ENCODE assay signal across 8 cellular contexts in genomic region chr15:94231728-94232086, GRCh38. TPM values are rescaled to one million over a fixed set of nuclear protein-coding genes. Genes with fewer than 3 reads are reported as not detected.
A peak's percentile ranks its signal among the peaks of the same experiment; 100 is the strongest.
DNase-seq lines count a peak whose midpoint lies in the region; ATAC-seq and TF ChIP-seq lines count a peak whose summit lies in the region.

No MANE protein-coding gene starts in this region.

- DNase-seq in AG10803 (ENCODE audit: low read depth) (no peak), WTC11 (ENCODE audit: low spot score) (no peak), cardiac muscle cell (ENCODE audit: low read depth in 1 of 2, low spot score in 1 of 2) (peak; percentile 3 to 48), retinal pigment epithelial cell (ENCODE audit: low read depth) (no peak), cortex of kidney (lab: John Stamatoyannopoulos, UW) (no peak), mucosa of gallbladder (ENCODE audit: low spot score) (no peak)

- H3K27ac ChIP-seq in cardiac muscle cell, result no peak overlapping the region

- no peaks in the 10 kb centered on the region for H3K4me1 ChIP-seq in cardiac muscle cell (ENCODE audit: low read depth)

- H3K36me3 Mint-ChIP-seq in WTC11, result no peaks in the 10 kb centered on the region

- H3K9me3 Mint-ChIP-seq in WTC11, result no peaks in the 10 kb centered on the region

- peak overlapping the region; percentile 79 for H3K4me3 Mint-ChIP-seq in WTC11

- peaks cover 50% of the 10 kb centered on the region for H3K4me1 Mint-ChIP-seq in WTC11

- peak overlapping the region; percentile 65 for H3K4me3 ChIP-seq in AG10803 (ENCODE audit: low read length)
- H3K4me3 ChIP-seq in cardiac muscle cell, result peak overlapping the region; percentile 59
- peak overlapping the region; percentile 61 for H3K4me3 ChIP-seq in retinal pigment epithelial cell (ENCODE audit: low read length)

- no peaks in the 10 kb centered on the region for H3K9me3 ChIP-seq in cardiac muscle cell (ENCODE audit: low read depth)

- H3K36me3 ChIP-seq in cardiac muscle cell, result no peaks in the 10 kb centered on the region

- ATAC-seq in GM19328 (IDR thresholded peaks at IDR 0.05; ENCODE audit: unreplicated experiment) (peak; percentile 1), HG03378 (IDR thresholded peaks at IDR 0.05; ENCODE audit: unreplicated experiment) (peak; percentile 8), WTC11 (peak; percentile 69)

- peak overlapping the region; percentile 39 for H3K27ac Mint-ChIP-seq in WTC11

- peaks cover 22% of the 10 kb centered on the region for H3K27me3 Mint-ChIP-seq in WTC11 (ENCODE audit: low read depth)

- POLR2A ChIA-PET in WTC11 (lab: Charles Lee), result interaction anchor here (0.6 kb wide), 1 partner anchor 634 kb away, joined by 3 read pairs; no protein-coding TSS in a partner anchor

- H3K27me3 ChIP-seq in cardiac muscle cell, result peaks cover 59% of the 10 kb centered on the region

- CTCF ChIA-PET in WTC11 (lab: Charles Lee), result interaction anchor here (1.2 to 3.4 kb wide), 7 partner anchors 16 to 112 kb away, joined by 3 to 14 read pairs (median 5); no protein-coding TSS in a partner anchor

- TF ChIP-seq CTCF in AG10803 (conservative IDR thresholded peaks at IDR 0.05; ENCODE audit: low read length) (no peak), WTC11 (IDR thresholded peaks at IDR 0.05) (no peak), cardiac muscle cell (IDR thresholded peaks at IDR 0.05; ENCODE audit: low read depth, low read length) (no peak), retinal pigment epithelial cell (conservative IDR thresholded peaks at IDR 0.05; ENCODE audit: low read depth, low read length) (no peak)

TF ChIP-seq in WTC11, 78 proteins besides CTCF, POLR2A, EP300 and RAD21:
- no peak for TF ChIP-seq CREB1 (CRISPR knock-in tag; IDR thresholded peaks at IDR 0.05)
- TF ChIP-seq NFYB (CRISPR knock-in tag; conservative IDR thresholded peaks at IDR 0.05; ENCODE audit: low read depth), result no peak
- no peak for TF ChIP-seq JUN (CRISPR knock-in tag; IDR thresholded peaks at IDR 0.05)
- TF ChIP-seq FOXP1 (CRISPR knock-in tag; IDR thresholded peaks at IDR 0.05; ENCODE audit: borderline replicate concordance), result 0 out of 2 replicates have a peak, but pooled peaks have one; percentile 14
- peak; percentile 71; the same call in 1 of the 2 replicates for TF ChIP-seq ZNF423 (CRISPR knock-in tag; IDR thresholded peaks at IDR 0.05)
- TF ChIP-seq, protein P1, sequence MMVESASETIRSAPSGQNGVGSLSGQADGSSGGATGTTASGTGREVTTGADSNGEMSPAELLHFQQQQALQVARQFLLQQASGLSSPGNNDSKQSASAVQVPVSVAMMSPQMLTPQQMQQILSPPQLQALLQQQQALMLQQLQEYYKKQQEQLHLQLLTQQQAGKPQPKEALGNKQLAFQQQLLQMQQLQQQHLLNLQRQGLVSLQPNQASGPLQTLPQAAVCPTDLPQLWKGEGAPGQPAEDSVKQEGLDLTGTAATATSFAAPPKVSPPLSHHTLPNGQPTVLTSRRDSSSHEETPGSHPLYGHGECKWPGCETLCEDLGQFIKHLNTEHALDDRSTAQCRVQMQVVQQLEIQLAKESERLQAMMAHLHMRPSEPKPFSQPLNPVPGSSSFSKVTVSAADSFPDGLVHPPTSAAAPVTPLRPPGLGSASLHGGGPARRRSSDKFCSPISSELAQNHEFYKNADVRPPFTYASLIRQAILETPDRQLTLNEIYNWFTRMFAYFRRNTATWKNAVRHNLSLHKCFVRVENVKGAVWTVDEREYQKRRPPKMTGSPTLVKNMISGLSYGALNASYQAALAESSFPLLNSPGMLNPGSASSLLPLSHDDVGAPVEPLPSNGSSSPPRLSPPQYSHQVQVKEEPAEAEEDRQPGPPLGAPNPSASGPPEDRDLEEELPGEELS (CRISPR knock-in tag; IDR thresholded peaks at IDR 0.05), result 0 out of 2 replicates have a peak, but pooled peaks have one; percentile 30
- peak; percentile 42; the same call in 1 of the 2 replicates for TF ChIP-seq TEAD1 (CRISPR knock-in tag; IDR thresholded peaks at IDR 0.05)
- TF ChIP-seq ETV6 (CRISPR knock-in tag; IDR thresholded peaks at IDR 0.05), result 0 out of 2 replicates have a peak, but pooled peaks have one; percentile 29
- no peak for TF ChIP-seq RELA (CRISPR knock-in tag; IDR thresholded peaks at IDR 0.05; ENCODE audit: borderline replicate concordance)

RNA-seq across cellular contexts. Expression of gene MCTP2, which starts 0.3 kb away (rescaled TPM):
- 7.3 to 7.4 TPM (median 7.4 TPM) in 3 replicates for total RNA-seq in WTC11 (2021)
- 0.83 TPM in 1 of 2 replicates, not detected in the other for total RNA-seq in cardiac muscle cell
- polyA plus RNA-seq in cardiac muscle cell, result 0.34 and 1.1 TPM in 2 replicates
- total RNA-seq in mucosa of gallbladder, result 31.7 TPM

Comparison
In these comparisons a context has a peak if more than half of its experiments do, and no peak if none do; other contexts are left out.
1. DNase-seq: peak in cardiac muscle cell (2 of 2); none in AG10803 (single experiment), WTC11 (single experiment), retinal pigment epithelial cell (single experiment), cortex of kidney (single experiment) and mucosa of gallbladder (single experiment).
2. ATAC-seq: peak in every context shown above with its lines; median percentile 69 in WTC11; 8 in HG03378; 1 in GM19328.
3. Peak in every context shown above with its lines, with median percentiles within 50 percentile points of each other: H3K4me3 ChIP-seq.